ENCODE assay signal across 7 cellular contexts in genomic region chr13:45441633-45442032, GRCh38. TPM values are rescaled to one million over a fixed set of nuclear protein-coding genes. Genes with fewer than 3 reads are reported as not detected.
DNase-seq lines count a peak whose midpoint lies in the region; ATAC-seq, FAIRE-seq and TF ChIP-seq lines count a peak whose summit lies in the region.

No MANE protein-coding gene starts in this region.

- H3K4me3 Mint-ChIP-seq in osteocyte (ENCODE audit: unreplicated experiment) = no peak overlapping the region

- no peak overlapping the region for H4K8ac ChIP-seq in mesendoderm (ENCODE audit: low read depth, low read length)

- no peak overlapping the region for H2BK120ac ChIP-seq in mesendoderm (ENCODE audit: low read depth, low read length)

- H3K4me3 ChIP-seq in adrenal gland (no peak overlapping the region), mesendoderm (ENCODE audit: low read length) (no peak overlapping the region)

- TF ChIP-seq CTCF in adrenal gland (IDR thresholded peaks at IDR 0.05) (peak in 4 of 6 experiments; percentile 15 to 51 (median 41)), osteocyte (IDR thresholded peaks at IDR 0.05) (peak; percentile 43)

- WGBS in adrenal gland, 4 donors = 10 to 22% (median 14%) methylated on average over 2 of the region's 2 CpGs
- WGBS in mesendoderm (ENCODE audit: extremely low coverage, insufficient coverage, low lambda C conversion rate) = no CpG with 5 or more reads among the region's 2 CpGs

- no peak for TF ChIP-seq POLR2A in adrenal gland (IDR thresholded peaks at IDR 0.05)

- H3K9me3 Mint-ChIP-seq in osteocyte (ENCODE audit: unreplicated experiment) = no peaks in the 10 kb centered on the region

- H3K79me1 ChIP-seq in mesendoderm (ENCODE audit: low read length) = no peaks in the 10 kb centered on the region

- H3K36me3 Mint-ChIP-seq in osteocyte (ENCODE audit: unreplicated experiment) = no peaks in the 10 kb centered on the region

- no peaks in the 10 kb centered on the region for H3K9me3 ChIP-seq in adrenal gland (replicated peaks in 1 of 3)

- no peak overlapping the region for H3K18ac ChIP-seq in mesendoderm (ENCODE audit: low read length)

- H2BK15ac ChIP-seq in mesendoderm (replicated peaks; ENCODE audit: low read depth) = no peak overlapping the region

- peaks cover 2% of the 10 kb centered on the region for H3K27me3 Mint-ChIP-seq in osteocyte (ENCODE audit: unreplicated experiment)

- H4K5ac ChIP-seq in mesendoderm (ENCODE audit: low read length) = no peak overlapping the region

- H3K4me1 ChIP-seq in adrenal gland (replicated peaks in 1 of 2) = peaks cover 22 to 23% of the 10 kb centered on the region in 2 donors
- H3K4me1 ChIP-seq in mesendoderm (ENCODE audit: control insufficient read depth, low read depth, low read length) = no peaks in the 10 kb centered on the region

- no peaks in the 10 kb centered on the region for H3K27me3 ChIP-seq in adrenal gland
- H3K27me3 ChIP-seq in mesendoderm (ENCODE audit: insufficient read depth, low read length, poor library complexity) = no peaks in the 10 kb centered on the region

- ATAC-seq in HG03469 (IDR thresholded peaks at IDR 0.05; ENCODE audit: unreplicated experiment) = peak; percentile 66
- no peak for ATAC-seq in GM18517 (IDR thresholded peaks at IDR 0.05; ENCODE audit: unreplicated experiment)

- peaks cover 37% of the 10 kb centered on the region for H3K4me1 Mint-ChIP-seq in osteocyte (ENCODE audit: unreplicated experiment)

- H3K23ac ChIP-seq in mesendoderm (ENCODE audit: low read length) = no peak overlapping the region

- H3K27ac ChIP-seq in adrenal gland (peak overlapping the region in 4 of 5 donors; percentile 36 to 74 (median 62)), mesendoderm (ENCODE audit: low read depth, low read length) (no peak overlapping the region)

- H2AK5ac ChIP-seq in mesendoderm (ENCODE audit: low read length) = no peak overlapping the region

- H3K27ac Mint-ChIP-seq in osteocyte (ENCODE audit: unreplicated experiment) = no peak overlapping the region

- DNase-seq in GM18507 (ENCODE audit: extremely low spot score, insufficient read length, low read depth) = peak; percentile 15
- peak in 2 of 7 donors; percentile 24 to 51 for DNase-seq in adrenal gland
- no peak for DNase-seq in osteocyte (ENCODE audit: extremely low spot score, unreplicated experiment)
- no peak for DNase-seq in mesendoderm
- no peak for DNase-seq in NCI-H1092 (lab: John Stamatoyannopoulos, UW)

- peak; percentile 63 for FAIRE-seq in GM18507 (lab: Jason Lieb, UNC)

- H3K4me2 ChIP-seq in mesendoderm (ENCODE audit: low read length) = no peak overlapping the region

- no peak overlapping the region for H3K4ac ChIP-seq in mesendoderm (ENCODE audit: low read depth, low read length)

- H2BK5ac ChIP-seq in mesendoderm (ENCODE audit: low read length) = no peak overlapping the region

- no peak overlapping the region for H3K9ac ChIP-seq in mesendoderm (ENCODE audit: low read length)

- H3K56ac ChIP-seq in mesendoderm (ENCODE audit: low read length) = no peak overlapping the region

- no peaks in the 10 kb centered on the region for H3K79me2 ChIP-seq in mesendoderm (ENCODE audit: control insufficient read depth, insufficient read depth, low read length)

- no peaks in the 10 kb centered on the region for H3K36me3 ChIP-seq in adrenal gland (replicated peaks in 1 of 2)
- no peaks in the 10 kb centered on the region for H3K36me3 ChIP-seq in mesendoderm (ENCODE audit: control insufficient read depth, insufficient read depth, low read length)

- intact Hi-C loops in adrenal gland (cut with DNase I) = no loop called here

RNA-seq across cellular contexts. Expression of gene COG3, which starts 23.1 kb away (rescaled TPM):
- total RNA-seq in adrenal gland (10 to 100 TPM; 22.3 to 56.7 (median 34.0) TPM), osteocyte (27.4 and 31.0 TPM in 2 replicates)
- polyA plus RNA-seq in adrenal gland = 10 to 100 TPM; 21.9 to 70.1 (median 32.7) TPM
- 16.4 TPM for polyA plus RNA-seq in mesendoderm (2013, experiment 1 of 2)
- polyA plus RNA-seq in mesendoderm (2013, experiment 2 of 2) = 17.5 TPM

RNA-seq across cellular contexts. Expression of gene SLC25A30, which starts 23.5 kb away (rescaled TPM):
- total RNA-seq in adrenal gland = 10 to 100 TPM; 16.6 to 45.6 (median 19.0) TPM
- polyA plus RNA-seq in adrenal gland = 10 to 100 TPM in 1 of 3 donors, 1 to 10 TPM in 2; 3.4 to 34.7 (median 7.2) TPM
- 8.9 and 12.0 TPM in 2 replicates for total RNA-seq in osteocyte
- 3.4 TPM for polyA plus RNA-seq in mesendoderm (2013, experiment 1 of 2)
- 4.8 TPM for polyA plus RNA-seq in mesendoderm (2013, experiment 2 of 2)
